ENCODE assay signal across 28 cellular contexts in the genomic region with DNA sequence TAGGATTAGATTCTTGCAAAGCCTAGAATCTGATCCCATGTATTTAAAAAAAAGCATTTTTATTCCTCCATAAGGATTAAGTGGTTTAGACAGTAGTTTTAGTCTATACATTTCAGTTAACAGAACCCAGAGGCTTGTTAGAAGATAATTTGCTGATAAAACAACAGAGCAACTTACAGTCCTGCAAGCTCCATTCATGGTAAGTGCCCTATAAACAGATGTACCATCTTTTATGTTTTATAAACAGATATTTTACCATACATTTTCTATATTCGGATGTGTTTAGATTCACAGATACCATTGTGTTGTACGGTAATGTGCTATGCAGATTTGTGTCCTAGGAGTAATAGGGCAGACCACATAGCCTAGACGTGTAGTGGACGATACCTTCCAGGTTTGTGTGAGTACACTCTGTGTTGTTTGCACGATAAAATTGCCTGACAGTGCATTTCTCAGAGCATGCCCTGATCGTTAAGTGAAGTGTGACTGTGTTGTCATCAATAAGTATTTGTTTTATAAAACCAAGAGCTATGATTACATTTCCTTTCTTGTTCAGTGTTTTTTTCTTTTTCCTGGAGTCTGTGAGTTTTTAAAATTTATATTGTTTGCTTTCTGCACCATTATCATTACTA.
"Had no signal": no experiment of that assay in that cellular context is flagged by ENCODE, and none has a peak within 500 bp of the region (broad histone marks: within the 10 kb centered on the region; RNA-seq: fewer than 3 reads in every experiment).

No MANE protein-coding gene starts in this region.

- DNase-seq: activated CD4-positive, alpha-beta T cell treated with anti-CD3 and anti-CD28 coated beads for 48 hours; activated CD4-positive, alpha-beta T cell treated with anti-CD3 and anti-CD28 coated beads, Interleukin-2, amount 50 U/mL, for 48 hours; activated CD8-positive, alpha-beta memory T cell treated with anti-CD3 and anti-CD28 coated beads for 24 hours; activated effector memory CD4-positive, alpha-beta T cell treated with anti-CD3 and anti-CD28 coated beads, Interleukin-2, amount 50 U/mL, for 16 hours; activated naive CD4-positive, alpha-beta T cell treated with anti-CD3 and anti-CD28 coated beads for 36 hours; activated naive CD8-positive, alpha-beta T cell treated with anti-CD3 and anti-CD28 coated beads for 36 hours; adrenal gland; aorta; body of pancreas; dermis blood vessel endothelial cell; effector CD4-positive, alpha-beta T cell; islet precursor cell; left cardiac atrium; naive B cell; nephron progenitor cell; ovary; retina; stimulated activated CD4-positive, alpha-beta T cell treated with anti-CD3 and anti-CD28 coated beads, Interleukin-1b, Interleukin-23, amount 100 ng/mL, for 48 hours; stimulated activated CD4-positive, alpha-beta T cell treated with anti-CD3 and anti-CD28 coated beads, Interleukin-4, amount 100 ng/mL, for 4 hours; stimulated activated CD8-positive, alpha-beta memory T cell treated with anti-CD3 and anti-CD28 coated beads, Interleukin-4, amount 100 ng/mL, for 48 hours; stimulated activated naive CD8-positive, alpha-beta T cell treated with anti-CD3 and anti-CD28 coated beads, Interleukin-15, amount 100 ng/mL, for 72 hours; substantia nigra; T-helper 9 cell; uterus; WERI-Rb-1 had no signal

- H3K9me3 ChIP-seq: adrenal gland, body of pancreas, ovary, uterus had no signal

- H3K27ac ChIP-seq: adrenal gland, body of pancreas, ovary, uterus, WERI-Rb-1 had no signal

- H3K4me3 ChIP-seq: adrenal gland, body of pancreas, ovary, smooth muscle cell, uterus had no signal

- H3K4me1 ChIP-seq: body of pancreas, uterus had no signal

- H3K36me3 ChIP-seq: adrenal gland, ovary, uterus, WERI-Rb-1 had no signal

- H3K27me3 ChIP-seq: adrenal gland, body of pancreas, ovary, uterus had no signal

- ATAC-seq: activated CD4-positive, CD25-positive, alpha-beta regulatory T cell treated with anti-CD3 and anti-CD28 coated beads, Interleukin-2, amount 50 U/mL, for 24 hours; body of pancreas; left cardiac atrium; stimulated activated memory B cell treated with anti-CD40 and anti-IgM and Interleukin-4, amounts not matched to agents 10 μg/mL and 1 μg/mL and 100 μg/mL, for 72 hours; stimulated activated naive CD8-positive, alpha-beta T cell treated with anti-CD3 and anti-CD28 coated beads, Interleukin-15, amount 100 ng/mL, for 72 hours had no signal
